In the genomic region with DNA sequence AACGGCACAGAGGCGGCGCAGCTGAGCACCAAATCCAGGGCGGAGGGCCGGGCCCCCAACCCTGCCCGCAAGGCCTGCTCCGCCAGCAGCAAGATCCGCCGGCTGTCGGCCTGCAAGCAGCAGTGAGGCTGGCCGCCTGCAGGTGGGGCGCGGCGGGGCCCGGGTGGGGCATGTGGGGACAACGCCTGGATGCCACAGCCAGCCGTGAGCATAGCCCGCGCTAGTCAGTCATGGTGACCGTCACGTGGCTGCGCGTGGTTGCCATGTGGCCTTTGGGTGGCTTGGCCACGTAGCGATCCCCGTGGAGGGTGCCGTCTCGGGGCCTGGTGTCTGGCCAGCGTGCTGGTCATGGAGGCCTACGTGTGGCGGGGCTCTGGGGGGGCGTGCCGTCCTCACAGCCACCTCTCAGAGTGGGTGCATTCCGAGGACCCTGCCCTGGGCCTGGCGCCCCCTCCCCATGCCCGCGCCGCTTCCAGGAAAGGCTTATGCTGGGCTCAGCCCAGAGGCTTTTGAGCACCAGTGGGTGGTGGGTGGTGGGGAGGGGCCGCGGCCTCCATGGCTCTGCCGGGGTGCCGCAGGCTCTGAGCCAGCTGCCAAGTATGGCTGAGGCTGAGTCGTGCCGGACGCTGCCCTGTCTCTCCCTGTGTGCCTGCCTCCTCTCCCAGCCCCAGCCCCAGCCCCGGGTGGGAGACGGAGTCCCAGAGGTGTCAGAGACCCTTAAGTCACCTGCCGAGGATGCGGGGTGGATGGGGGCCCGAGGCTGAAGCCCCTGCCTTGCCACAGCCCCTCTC, we compare ENCODE assay signal across 21 cellular contexts. TPM values are rescaled to one million over a fixed set of nuclear protein-coding genes. Genes with fewer than 3 reads are reported as not detected.
DNase-seq lines count a peak whose midpoint lies in the region; ATAC-seq and TF ChIP-seq lines count a peak whose summit lies in the region.
"Had no signal": no experiment of that assay in that cellular context is flagged by ENCODE, and none has a peak within 500 bp of the region (broad histone marks: within the 10 kb centered on the region; RNA-seq: fewer than 3 reads in every experiment).

No MANE protein-coding gene starts in this region.

- DNase-seq in IMR-90 = no peak
- DNase-seq in WTC11 (ENCODE audit: low spot score) = no peak
- no peak for DNase-seq in foreskin keratinocyte
- no peak for DNase-seq in activated CD8-positive, alpha-beta T cell treated with anti-CD3 and anti-CD28 coated beads, Interleukin-2, amount 10 ng/mL, durations not matched to agents 7 days and 5 days
- no peak for DNase-seq in MV-4-11 (lab: John Stamatoyannopoulos, UW)
- DNase-seq in activated T-cell treated with anti-CD3 and anti-CD28 coated beads, Interleukin-2, amount 50 U/mL, for 24 hours = no peak
- DNase-seq in GM13976 (ENCODE audit: low spot score) = no peak
- DNase-seq: CD4-positive, CD25-positive, alpha-beta regulatory T cell; DMS53; GM23248; HCEC 1CT; KG1; MG63; NCI-H2029 treated with DMSO at 0.1 percent for 48 hours; NCI-H446 treated with DMSO at 0.1 percent for 48 hours; NCI-H526; PC-9; RPMI8226; SHP77; SW 1271 had no signal

- no peak overlapping the region for H2AFZ ChIP-seq in IMR-90 (replicated peaks; ENCODE audit: low read length, poor library complexity)
- H2AFZ ChIP-seq: GM23248, PC-9 had no signal

- H3K9me3 Mint-ChIP-seq in WTC11 = no peaks in the 10 kb centered on the region
- H3K9me3 Mint-ChIP-seq in activated CD8-positive, alpha-beta T cell treated with anti-CD3 and anti-CD28 coated beads, Interleukin-2, amount 10 ng/mL, durations not matched to agents 7 days and 5 days (ENCODE audit: insufficient read depth) = no peaks in the 10 kb centered on the region
- no peaks in the 10 kb centered on the region for H3K9me3 Mint-ChIP-seq in activated T-cell treated with anti-CD3 and anti-CD28 coated beads, Interleukin-2, amount 50 U/mL, for 24 hours
- H3K9me3 Mint-ChIP-seq: CD4-positive, CD25-positive, alpha-beta regulatory T cell had no signal

- dilution Hi-C loops in IMR-90 (cut with HindIII; ENCODE audit: low sequenced_read_pairs, unreplicated experiment) = no loop called here

- peaks cover 54% of the 10 kb centered on the region for H3K36me3 ChIP-seq in IMR-90 (ENCODE audit: control insufficient read depth, insufficient read depth, low read length)
- H3K36me3 ChIP-seq: MG63 had no signal

- no peaks in the 10 kb centered on the region for H3K9me3 ChIP-seq in IMR-90 (ENCODE audit: control insufficient read depth, insufficient read depth, low read length)
- H3K9me3 ChIP-seq: MG63 had no signal

- no peaks in the 10 kb centered on the region for H3K4me1 Mint-ChIP-seq in WTC11
- H3K4me1 Mint-ChIP-seq in activated CD8-positive, alpha-beta T cell treated with anti-CD3 and anti-CD28 coated beads, Interleukin-2, amount 10 ng/mL, durations not matched to agents 7 days and 5 days (ENCODE audit: low read depth) = no peaks in the 10 kb centered on the region
- no peaks in the 10 kb centered on the region for H3K4me1 Mint-ChIP-seq in activated T-cell treated with anti-CD3 and anti-CD28 coated beads, Interleukin-2, amount 50 U/mL, for 24 hours (ENCODE audit: low read depth)
- H3K4me1 Mint-ChIP-seq: CD4-positive, CD25-positive, alpha-beta regulatory T cell had no signal

- H2BK5ac ChIP-seq in IMR-90 (ENCODE audit: low read depth, low read length, poor library complexity, severe bottlenecking) = no peak overlapping the region

- POLR2A ChIA-PET in IMR-90 (lab: Charles Lee; ENCODE audit: unreplicated experiment) = no interaction called here
- POLR2A ChIA-PET in WTC11 (lab: Charles Lee) = no interaction called here
- POLR2A ChIA-PET in activated CD8-positive, alpha-beta T cell treated with anti-CD3 and anti-CD28 coated beads, Interleukin-2, amount 10 ng/mL, durations not matched to agents 7 days and 5 days (lab: Charles Lee) = no interaction called here

- H3K56ac ChIP-seq in IMR-90 (ENCODE audit: extremely low read depth, insufficient read depth, low read length) = no peak overlapping the region

- no peak for ATAC-seq in IMR-90 (ENCODE audit: low read depth)
- no peak for ATAC-seq in WTC11
- ATAC-seq in foreskin keratinocyte = no peak
- ATAC-seq in activated CD8-positive, alpha-beta T cell treated with anti-CD3 and anti-CD28 coated beads, Interleukin-2, amount 10 ng/mL, durations not matched to agents 7 days and 5 days = no peak

- intact Hi-C loops in IMR-90 (cut with micrococcal nuclease) = no loop called here

- no peak overlapping the region for H3K4ac ChIP-seq in IMR-90 (ENCODE audit: low read depth, low read length)

- no peak overlapping the region for H3K27ac Mint-ChIP-seq in WTC11
- H3K27ac Mint-ChIP-seq in activated CD8-positive, alpha-beta T cell treated with anti-CD3 and anti-CD28 coated beads, Interleukin-2, amount 10 ng/mL, durations not matched to agents 7 days and 5 days = no peak overlapping the region
- no peak overlapping the region for H3K27ac Mint-ChIP-seq in activated T-cell treated with anti-CD3 and anti-CD28 coated beads, Interleukin-2, amount 50 U/mL, for 24 hours
- H3K27ac Mint-ChIP-seq: CD4-positive, CD25-positive, alpha-beta regulatory T cell had no signal

- no peak overlapping the region for H3K4me3 Mint-ChIP-seq in WTC11
- no peak overlapping the region for H3K4me3 Mint-ChIP-seq in activated CD8-positive, alpha-beta T cell treated with anti-CD3 and anti-CD28 coated beads, Interleukin-2, amount 10 ng/mL, durations not matched to agents 7 days and 5 days
- no peak overlapping the region for H3K4me3 Mint-ChIP-seq in activated T-cell treated with anti-CD3 and anti-CD28 coated beads, Interleukin-2, amount 50 U/mL, for 24 hours
- H3K4me3 Mint-ChIP-seq: CD4-positive, CD25-positive, alpha-beta regulatory T cell had no signal

- CTCF ChIA-PET in IMR-90 (lab: Yijun Ruan, JAX) (no interaction called here), WTC11 (lab: Charles Lee) (interaction anchor here (1.3 to 2.1 kb wide), 3 partner anchors 10 to 223 kb away, joined by 3 to 8 read pairs (median 5); no protein-coding TSS in a partner anchor)
- CTCF ChIA-PET in activated CD8-positive, alpha-beta T cell treated with anti-CD3 and anti-CD28 coated beads, Interleukin-2, amount 10 ng/mL, durations not matched to agents 7 days and 5 days (lab: Charles Lee) = no interaction called here

- no peak overlapping the region for H3K4me3 ChIP-seq in IMR-90 (ENCODE audit: insufficient read depth, low read depth, low read length)
- H3K4me3 ChIP-seq: GM23248, MG63, PC-9 had no signal

- H3K9me1 ChIP-seq in IMR-90 (ENCODE audit: insufficient read depth, low read length) = no peaks in the 10 kb centered on the region

- H3K18ac ChIP-seq in IMR-90 (ENCODE audit: low read depth, low read length) = no peak overlapping the region

- no peak overlapping the region for H3K9ac ChIP-seq in IMR-90 (ENCODE audit: low read depth, low read length)
- H3K9ac ChIP-seq: GM23248 had no signal

- no peak overlapping the region for H2AK5ac ChIP-seq in IMR-90 (ENCODE audit: low read depth, low read length)

- H3K36me3 Mint-ChIP-seq in WTC11 = no peaks in the 10 kb centered on the region
- peaks cover 9% of the 10 kb centered on the region for H3K36me3 Mint-ChIP-seq in activated CD8-positive, alpha-beta T cell treated with anti-CD3 and anti-CD28 coated beads, Interleukin-2, amount 10 ng/mL, durations not matched to agents 7 days and 5 days (ENCODE audit: low read depth)
- H3K36me3 Mint-ChIP-seq in activated T-cell treated with anti-CD3 and anti-CD28 coated beads, Interleukin-2, amount 50 U/mL, for 24 hours (ENCODE audit: low read depth) = peaks cover 18% of the 10 kb centered on the region
- H3K36me3 Mint-ChIP-seq: CD4-positive, CD25-positive, alpha-beta regulatory T cell had no signal

- peaks cover 0 to 19% of the 10 kb centered on the region in 2 experiments; a peak in 2 of 4 replicates for H3K79me1 ChIP-seq in IMR-90 (ENCODE audit: low read depth in 1 of 2, low read length in 2 of 2)

- TF ChIP-seq RAD21 in IMR-90 (IDR thresholded peaks at IDR 0.05; ENCODE audit: low read length) = no peak

- no peak overlapping the region for H3K23ac ChIP-seq in IMR-90 (ENCODE audit: low read depth, low read length)

- H2BK20ac ChIP-seq in IMR-90 (ENCODE audit: low read depth, low read length) = no peak overlapping the region

- 92% methylated on average over 24 of the region's 50 CpGs; no CpG with 5 or more reads in 1 of the 2 experiments for WGBS in IMR-90 (ENCODE audit: extremely low coverage in 2 of 2, insufficient read length in 1 of 2), 2 experiments

- 0 out of 2 replicates have a peak, but pooled peaks have one; percentile 7 for TF ChIP-seq POLR2A in IMR-90 (IDR thresholded peaks at IDR 0.05; ENCODE audit: low read depth, low read length)

- peak overlapping the region; percentile 60 for H3K27ac ChIP-seq in 22Rv1
- H3K27ac ChIP-seq in IMR-90 (ENCODE audit: insufficient read depth, low read length) = no peak overlapping the region
- no peak overlapping the region for H3K27ac ChIP-seq in foreskin keratinocyte
- H3K27ac ChIP-seq: GM23248, PC-9 had no signal

- no peak for TF ChIP-seq CTCF in 22Rv1 (IDR thresholded peaks at IDR 0.05)
- no peak for TF ChIP-seq CTCF in IMR-90 (conservative IDR thresholded peaks at IDR 0.05; ENCODE audit: low read depth, low read length)
- no peak for TF ChIP-seq CTCF in WTC11 (IDR thresholded peaks at IDR 0.05)
- peak; percentile 13 for TF ChIP-seq CTCF in foreskin keratinocyte (conservative IDR thresholded peaks at IDR 0.05)
- TF ChIP-seq CTCF in GM13976 (IDR thresholded peaks at IDR 0.05; ENCODE audit: borderline replicate concordance, control extremely low read depth, extremely low read depth, insufficient read depth, missing control alignments) = no peak

- H3K4me1 ChIP-seq in IMR-90 (ENCODE audit: control insufficient read depth, insufficient read depth, low read length) = no peaks in the 10 kb centered on the region
- H3K4me1 ChIP-seq in foreskin keratinocyte = no peaks in the 10 kb centered on the region

- no peak overlapping the region for H4K5ac ChIP-seq in IMR-90 (ENCODE audit: low read depth, low read length)

- H3K27me3 Mint-ChIP-seq in WTC11 (ENCODE audit: low read depth) = no peaks in the 10 kb centered on the region
- H3K27me3 Mint-ChIP-seq in activated CD8-positive, alpha-beta T cell treated with anti-CD3 and anti-CD28 coated beads, Interleukin-2, amount 10 ng/mL, durations not matched to agents 7 days and 5 days (ENCODE audit: low read depth) = no peaks in the 10 kb centered on the region
- no peaks in the 10 kb centered on the region for H3K27me3 Mint-ChIP-seq in activated T-cell treated with anti-CD3 and anti-CD28 coated beads, Interleukin-2, amount 50 U/mL, for 24 hours
- H3K27me3 Mint-ChIP-seq: CD4-positive, CD25-positive, alpha-beta regulatory T cell had no signal

- no peak overlapping the region for H2BK120ac ChIP-seq in IMR-90 (ENCODE audit: low read depth, low read length)

- H3K27me3 ChIP-seq in IMR-90 (ENCODE audit: control insufficient read depth, insufficient read depth, low read length) (no peaks in the 10 kb centered on the region), foreskin keratinocyte (no peaks in the 10 kb centered on the region)
- H3K27me3 ChIP-seq: MG63 had no signal

- no peak overlapping the region for H4K8ac ChIP-seq in IMR-90 (ENCODE audit: low read depth in 2 of 2, low read length in 2 of 2)

- no TSS peak for BruUV-seq in IMR-90 (replicated peaks; lab: Mats Ljungman, UMichigan)

- in situ Hi-C loops in IMR-90 (cut with MboI; ENCODE audit: low sequenced_read_pairs) = no loop called here
- in situ Hi-C loops in GM13976 (cut with MboI; ENCODE audit: low sequenced_read_pairs, unreplicated experiment) = no loop called here

- peaks cover 16% of the 10 kb centered on the region for H4K20me1 ChIP-seq in IMR-90 (ENCODE audit: insufficient read depth, low read length)

- H2AK9ac ChIP-seq in IMR-90 (replicated peaks; ENCODE audit: low read depth, low read length, poor library complexity) = no peak overlapping the region

- no peak overlapping the region for H3K4me2 ChIP-seq in IMR-90 (ENCODE audit: low read depth, low read length)
- H3K4me2 ChIP-seq: PC-9 had no signal

- no peak overlapping the region for H4K91ac ChIP-seq in IMR-90 (ENCODE audit: insufficient read depth, low read depth, low read length)

- H3K14ac ChIP-seq in IMR-90 (replicated peaks; ENCODE audit: low read depth, low read length) = no peak overlapping the region

- H2BK15ac ChIP-seq in IMR-90 (ENCODE audit: low read depth, low read length) = no peak overlapping the region

RNA-seq across cellular contexts. Expression of gene CBARP, which starts 11.1 kb away (rescaled TPM):
- total RNA-seq in IMR-90 (2012; rRNA removed) (0.18 and 0.56 TPM in 2 replicates), WTC11 (2021) (21.9 to 23.6 TPM (median 23.4 TPM) in 3 replicates), foreskin keratinocyte (3.0 and 3.1 TPM in 2 replicates)
- polyA plus RNA-seq in IMR-90 (2012; rRNA removed) (3.9 and 8.5 TPM in 2 replicates), foreskin keratinocyte (2.4 TPM in 2 replicates)
- polyA plus RNA-seq in IMR-90 (2012; cell fraction: cytosol; rRNA removed) = 3.2 and 7.9 TPM in 2 replicates
- polyA plus RNA-seq in IMR-90 (2012; cell fraction: nucleus; rRNA removed; ENCODE audit: low replicate concordance) = 24.1 and 64.4 TPM in 2 replicates
- total RNA-seq in activated CD8-positive, alpha-beta T cell treated with anti-CD3 and anti-CD28 coated beads, Interleukin-2, amount 10 ng/mL, durations not matched to agents 7 days and 5 days = under 1 TPM in 1 of 2 experiments, not detected in 1; 0.10 TPM
- polyA plus RNA-seq: CD4-positive, CD25-positive, alpha-beta regulatory T cell had no signal

RNA-seq across cellular contexts. Expression of gene ATP5F1D, which starts 14.8 kb away (rescaled TPM):
- total RNA-seq in IMR-90 (2012; rRNA removed) = 7.3 and 13.6 TPM in 2 replicates
- polyA plus RNA-seq in IMR-90 (2012; rRNA removed) = 140 and 189 TPM in 2 replicates
- polyA plus RNA-seq in IMR-90 (2012; cell fraction: cytosol; rRNA removed) = 348 and 386 TPM in 2 replicates
- 72.4 and 213 TPM in 2 replicates for polyA plus RNA-seq in IMR-90 (2012; cell fraction: nucleus; rRNA removed; ENCODE audit: low replicate concordance)
- 262 to 277 TPM (median 270 TPM) in 3 replicates for total RNA-seq in WTC11 (2021)
- total RNA-seq in foreskin keratinocyte = 133 and 135 TPM in 2 replicates
- 244 and 259 TPM in 2 replicates for polyA plus RNA-seq in foreskin keratinocyte
- total RNA-seq in activated CD8-positive, alpha-beta T cell treated with anti-CD3 and anti-CD28 coated beads, Interleukin-2, amount 10 ng/mL, durations not matched to agents 7 days and 5 days = 100 to 1,000 TPM; 209 to 222 TPM

RNA-seq across cellular contexts. Expression of gene STK11, which starts 21.1 kb away (rescaled TPM):
- total RNA-seq in IMR-90 (2012; rRNA removed) = 39.3 and 45.0 TPM in 2 replicates
- 40.9 and 42.8 TPM in 2 replicates for polyA plus RNA-seq in IMR-90 (2012; rRNA removed)
- 35.6 and 50.4 TPM in 2 replicates for polyA plus RNA-seq in IMR-90 (2012; cell fraction: cytosol; rRNA removed)
- 146 and 257 TPM in 2 replicates for polyA plus RNA-seq in IMR-90 (2012; cell fraction: nucleus; rRNA removed; ENCODE audit: low replicate concordance)
- 106 to 112 TPM (median 106 TPM) in 3 replicates for total RNA-seq in WTC11 (2021)
- total RNA-seq in foreskin keratinocyte = 64.9 and 66.1 TPM in 2 replicates
- polyA plus RNA-seq in foreskin keratinocyte = 46.9 and 47.1 TPM in 2 replicates
- total RNA-seq in activated CD8-positive, alpha-beta T cell treated with anti-CD3 and anti-CD28 coated beads, Interleukin-2, amount 10 ng/mL, durations not matched to agents 7 days and 5 days = 10 to 100 TPM; 68.8 to 70.8 TPM

RNA-seq across cellular contexts. Expression of gene MIDN, which starts 21.7 kb away (rescaled TPM):
- total RNA-seq in IMR-90 (2012; rRNA removed) (2.2 and 2.5 TPM in 2 replicates), WTC11 (2021) (189 to 190 TPM (median 189 TPM) in 3 replicates), foreskin keratinocyte (21.3 and 24.4 TPM in 2 replicates)
- polyA plus RNA-seq in IMR-90 (2012; rRNA removed) (24.1 and 26.0 TPM in 2 replicates), foreskin keratinocyte (16.6 and 17.7 TPM in 2 replicates)
- polyA plus RNA-seq in IMR-90 (2012; cell fraction: cytosol; rRNA removed) = 39.2 and 47.7 TPM in 2 replicates
- polyA plus RNA-seq in IMR-90 (2012; cell fraction: nucleus; rRNA removed; ENCODE audit: low replicate concordance) = 97.0 and 144 TPM in 2 replicates
- total RNA-seq in activated CD8-positive, alpha-beta T cell treated with anti-CD3 and anti-CD28 coated beads, Interleukin-2, amount 10 ng/mL, durations not matched to agents 7 days and 5 days = 10 to 100 TPM; 88.4 to 94.3 TPM

RNA-seq across cellular contexts. Expression of gene CIRBP, which starts 42.4 kb away (rescaled TPM):
- total RNA-seq in IMR-90 (2012; rRNA removed) (226 and 299 TPM in 2 replicates), WTC11 (2021) (256 to 298 TPM (median 256 TPM) in 3 replicates), foreskin keratinocyte (95.4 and 99.9 TPM in 2 replicates)
- polyA plus RNA-seq in IMR-90 (2012; rRNA removed) (405 and 542 TPM in 2 replicates), foreskin keratinocyte (128 and 129 TPM in 2 replicates)
- polyA plus RNA-seq in IMR-90 (2012; cell fraction: cytosol; rRNA removed) = 562 and 617 TPM in 2 replicates
- 2,129 and 2,924 TPM in 2 replicates for polyA plus RNA-seq in IMR-90 (2012; cell fraction: nucleus; rRNA removed; ENCODE audit: low replicate concordance)
- 100 to 1,000 TPM; 172 to 195 TPM for total RNA-seq in activated CD8-positive, alpha-beta T cell treated with anti-CD3 and anti-CD28 coated beads, Interleukin-2, amount 10 ng/mL, durations not matched to agents 7 days and 5 days
